ENCODE assay signal across 4 cellular contexts in genomic region chr7:26148307-26148700, GRCh38. TPM values are rescaled to one million over a fixed set of nuclear protein-coding genes. Genes with fewer than 3 reads are reported as not detected.
DNase-seq lines count a peak whose midpoint lies in the region; TF ChIP-seq lines count a peak whose summit lies in the region.
"Not testable (repeated sequence)": the region's sequence is repeated elsewhere in the genome, so short reads cannot be mapped to it uniquely, and the experiment has no call there.

No MANE protein-coding gene starts in this region.

- H3F3A ChIP-seq in neural progenitor cell (ENCODE audit: low read depth), result peaks cover 12% of the 10 kb centered on the region

- H3K27me3 Mint-ChIP-seq in H9 (ENCODE audit: low read depth) (peaks cover 10% of the 10 kb centered on the region), glutamatergic neuron (ENCODE audit: unreplicated experiment) (peaks cover 16% of the 10 kb centered on the region), osteocyte (ENCODE audit: unreplicated experiment) (peaks cover 45% of the 10 kb centered on the region)
- not testable (repeated sequence) for H3K27me3 Mint-ChIP-seq in neural progenitor cell (ENCODE audit: insufficient read depth, low read depth)

- not testable (repeated sequence) for H3K4me3 Mint-ChIP-seq in H9; glutamatergic neuron (ENCODE audit: unreplicated experiment); osteocyte (ENCODE audit: unreplicated experiment)
- peak overlapping the region; percentile 50 for H3K4me3 Mint-ChIP-seq in neural progenitor cell

- H3K4me3 ChIP-seq in neural progenitor cell, result not testable (repeated sequence)

- H3K14ac ChIP-seq in H9 (ENCODE audit: insufficient read depth, low read length), result not testable (repeated sequence)

- not testable (repeated sequence) for H4K5ac ChIP-seq in H9 (ENCODE audit: insufficient read length, low read depth, low read length)

- H3K9me3 ChIP-seq in H9 (ENCODE audit: control insufficient read depth, low read depth, low read length); neural progenitor cell (ENCODE audit: low read depth): not testable (repeated sequence)

- no CpG with 5 or more reads among the region's 29 CpGs for WGBS in H9 (ENCODE audit: extremely low coverage, insufficient read length, low lambda C conversion rate)

- not testable (repeated sequence) for H2BK120ac ChIP-seq in H9 (ENCODE audit: low read depth, low read length, poor library complexity, severe bottlenecking)

- not testable (repeated sequence) for H4K20me1 ChIP-seq in H9 (ENCODE audit: control insufficient read depth, insufficient read depth, insufficient read length); neural progenitor cell (ENCODE audit: low read depth)

- peaks cover 9 to 14% (median 10%) of the 10 kb centered on the region in 3 experiments; a peak in 6 of 7 replicates for H3K36me3 Mint-ChIP-seq in H9 (ENCODE audit: insufficient read depth in 1 of 3, low read depth in 3 of 3)
- H3K36me3 Mint-ChIP-seq in glutamatergic neuron (ENCODE audit: unreplicated experiment); neural progenitor cell; osteocyte (ENCODE audit: unreplicated experiment): not testable (repeated sequence)

- H4K8ac ChIP-seq in H9 (replicated peaks; ENCODE audit: insufficient read length, low read depth, low read length), result not testable (repeated sequence)

- not testable (repeated sequence) for H3K4ac ChIP-seq in H9 (ENCODE audit: low read depth, low read length)

- peak; percentile 11 for DNase-seq in H9
- peak; percentile 34 for DNase-seq in glutamatergic neuron
- not testable (repeated sequence) for DNase-seq in neural progenitor cell (ENCODE audit: low spot score)
- DNase-seq in osteocyte (ENCODE audit: extremely low spot score, unreplicated experiment), result peak; percentile 32

- H2BK12ac ChIP-seq in H9 (ENCODE audit: insufficient read length, low read depth, low read length), result not testable (repeated sequence)

- H3K4me1 ChIP-seq in H9 (ENCODE audit: insufficient read depth, low read length); neural progenitor cell: not testable (repeated sequence)

- H3K27me3 ChIP-seq in H9 (ENCODE audit: insufficient read depth, low read length), result not testable (repeated sequence)
- H3K27me3 ChIP-seq in neural progenitor cell, result peaks cover 36% of the 10 kb centered on the region

- H2AK5ac ChIP-seq in H9 (ENCODE audit: insufficient read length, low read length), result not testable (repeated sequence)

- not testable (repeated sequence) for H3K18ac ChIP-seq in H9 (ENCODE audit: insufficient read length, low read depth, low read length)

- not testable (repeated sequence) for H3K27ac Mint-ChIP-seq in H9; neural progenitor cell; osteocyte (ENCODE audit: unreplicated experiment)
- H3K27ac Mint-ChIP-seq in glutamatergic neuron (ENCODE audit: unreplicated experiment), result peak overlapping the region; percentile 73

- H2BK20ac ChIP-seq in H9 (ENCODE audit: low read depth, low read length, poor library complexity, severe bottlenecking), result not testable (repeated sequence)

- H3K4me2 ChIP-seq in H9 (ENCODE audit: insufficient read depth, insufficient read length, low read length); neural progenitor cell: not testable (repeated sequence)

- not testable (repeated sequence) for H3K9ac ChIP-seq in H9 (ENCODE audit: extremely low read depth, insufficient read length, low read length); neural progenitor cell

- not testable (repeated sequence) for H3T11ph ChIP-seq in H9 (ENCODE audit: low read length)

- H3K23me2 ChIP-seq in H9 (ENCODE audit: insufficient read length, low read depth, low read length, poor library complexity, severe bottlenecking), result not testable (repeated sequence)

- H4K91ac ChIP-seq in H9 (ENCODE audit: insufficient read length, low read depth, low read length), result not testable (repeated sequence)

- not testable (repeated sequence) for H3K36me3 ChIP-seq in neural progenitor cell

- H3K79me1 ChIP-seq in H9 (ENCODE audit: insufficient read depth, low read depth, low read length, poor library complexity, severe bottlenecking), result not testable (repeated sequence)

- H2BK15ac ChIP-seq in H9 (ENCODE audit: low read depth, low read length), result not testable (repeated sequence)

- H3K9me3 Mint-ChIP-seq in H9, result peaks cover 12 to 17% of the 10 kb centered on the region in 2 experiments
- H3K9me3 Mint-ChIP-seq in glutamatergic neuron (ENCODE audit: unreplicated experiment); osteocyte (ENCODE audit: unreplicated experiment): not testable (repeated sequence)
- H3K9me3 Mint-ChIP-seq in neural progenitor cell, result peaks cover 11% of the 10 kb centered on the region

- not testable (repeated sequence) for TF ChIP-seq CTCF in H9 (conservative IDR thresholded peaks at IDR 0.05); glutamatergic neuron (IDR thresholded peaks at IDR 0.05; ENCODE audit: partially characterized antibody, unreplicated experiment); neural progenitor cell (IDR thresholded peaks at IDR 0.05); osteocyte (IDR thresholded peaks at IDR 0.05)

- H3K23ac ChIP-seq in H9 (ENCODE audit: insufficient read length, low read depth, low read length), result not testable (repeated sequence)

- H3K79me2 ChIP-seq in H9 (ENCODE audit: insufficient read depth, low read length); neural progenitor cell (ENCODE audit: low read depth): not testable (repeated sequence)

- not testable (repeated sequence) for H2BK5ac ChIP-seq in H9 (ENCODE audit: insufficient read length, low read length)

- H3K27ac ChIP-seq in H9 (ENCODE audit: insufficient read length, low read depth, low read length); neural progenitor cell: not testable (repeated sequence)

- H3K56ac ChIP-seq in H9 (ENCODE audit: insufficient read length, low read depth, low read length), result not testable (repeated sequence)

- H3K4me1 Mint-ChIP-seq in H9 (peaks cover 20 to 27% of the 10 kb centered on the region in 2 experiments), neural progenitor cell (peaks cover 24% of the 10 kb centered on the region), osteocyte (ENCODE audit: unreplicated experiment) (peaks cover 11% of the 10 kb centered on the region)
- H3K4me1 Mint-ChIP-seq in glutamatergic neuron (ENCODE audit: low read depth, unreplicated experiment), result not testable (repeated sequence)

- not testable (repeated sequence) for H2AFZ ChIP-seq in H9 (ENCODE audit: low read length); neural progenitor cell (replicated peaks)

RNA-seq across cellular contexts. Expression of gene NFE2L3, which starts 3.7 kb away (rescaled TPM):
- total RNA-seq in H9 (2021) (46.1 and 46.9 TPM in 2 replicates), glutamatergic neuron (ENCODE audit: unreplicated experiment) (42.1 TPM), neural progenitor cell (ENCODE audit: low replicate concordance) (6.2 and 6.9 TPM in 2 replicates), osteocyte (0.55 and 0.78 TPM in 2 replicates)

RNA-seq across cellular contexts. Expression of gene HNRNPA2B1, which starts 52.2 kb away (rescaled TPM):
- 1,123 and 1,137 TPM in 2 replicates for total RNA-seq in H9 (2021)
- 685 TPM for total RNA-seq in glutamatergic neuron (ENCODE audit: unreplicated experiment)
- 552 and 601 TPM in 2 replicates for total RNA-seq in neural progenitor cell (ENCODE audit: low replicate concordance)
- 484 and 495 TPM in 2 replicates for total RNA-seq in osteocyte

RNA-seq across cellular contexts. Expression of gene CBX3, which starts 53.2 kb away (rescaled TPM):
- total RNA-seq in H9 (2021), result 287 and 288 TPM in 2 replicates
- total RNA-seq in glutamatergic neuron (ENCODE audit: unreplicated experiment), result 191 TPM
- total RNA-seq in neural progenitor cell (ENCODE audit: low replicate concordance), result 249 and 360 TPM in 2 replicates
- total RNA-seq in osteocyte, result 133 and 135 TPM in 2 replicates
